In genomic region chr3:64623125-64623524, GRCh38 we compare ENCODE assay signal across 15 cellular contexts.
A peak's percentile ranks its signal among the peaks of the same experiment; 100 is the strongest.
DNase-seq lines count a peak whose midpoint lies in the region; ATAC-seq and FAIRE-seq lines count a peak whose summit lies in the region.
"Had no signal": no experiment of that assay in that cellular context is flagged by ENCODE, and none has a peak within 500 bp of the region (broad histone marks: within the 10 kb centered on the region; RNA-seq: fewer than 3 reads in every experiment).

No MANE protein-coding gene starts in this region.

- H3K27ac Mint-ChIP-seq in activated T-helper 17 cell treated with anti-CD3 and anti-CD28 coated beads, Interleukin-2, amount 50 U/mL, for 72 hours: no peak overlapping the region
- H3K27ac Mint-ChIP-seq: CD14-positive monocyte; CD8-positive, alpha-beta T cell had no signal

- peak; percentile 35 for ATAC-seq in activated T-helper 17 cell treated with anti-CD3 and anti-CD28 coated beads, Interleukin-2, amount 50 U/mL, for 72 hours (replicated peaks)
- ATAC-seq: CD8-positive, alpha-beta T cell; HepG2 had no signal

- no peaks in the 10 kb centered on the region for H3K4me1 Mint-ChIP-seq in activated T-helper 17 cell treated with anti-CD3 and anti-CD28 coated beads, Interleukin-2, amount 50 U/mL, for 72 hours
- H3K4me1 Mint-ChIP-seq: CD14-positive monocyte had no signal

- peaks cover 7% of the 10 kb centered on the region for H3K9me3 Mint-ChIP-seq in activated T-helper 17 cell treated with anti-CD3 and anti-CD28 coated beads, Interleukin-2, amount 50 U/mL, for 72 hours

- no peaks in the 10 kb centered on the region for H3K27me3 Mint-ChIP-seq in activated T-helper 17 cell treated with anti-CD3 and anti-CD28 coated beads, Interleukin-2, amount 50 U/mL, for 72 hours

- DNase-seq in RCC 7860 (ENCODE audit: low spot score) (peak; percentile 7), kidney tubule cell (ENCODE audit: low spot score) (peak; percentile 51), occipital lobe (lab: John Stamatoyannopoulos, UW) (no peak), anterior cingulate cortex (lab: John Stamatoyannopoulos, UW) (no peak)
- no peak for DNase-seq in stimulated activated CD4-positive, alpha-beta T cell treated with anti-CD3 and anti-CD28 coated beads, Interleukin-2, amount 100 ng/mL, for 24 hours
- DNase-seq: CD8-positive, alpha-beta T cell; COR-L47; DND-41; GDM1 had no signal

- H3K4me3 Mint-ChIP-seq in activated T-helper 17 cell treated with anti-CD3 and anti-CD28 coated beads, Interleukin-2, amount 50 U/mL, for 72 hours: no peak overlapping the region
- H3K4me3 Mint-ChIP-seq: CD14-positive monocyte; CD8-positive, alpha-beta T cell had no signal

- no peaks in the 10 kb centered on the region for H3K36me3 Mint-ChIP-seq in activated T-helper 17 cell treated with anti-CD3 and anti-CD28 coated beads, Interleukin-2, amount 50 U/mL, for 72 hours (ENCODE audit: low read depth)
- H3K36me3 Mint-ChIP-seq: CD14-positive monocyte; CD8-positive, alpha-beta T cell had no signal

- no peak for FAIRE-seq in RCC 7860 (lab: Jason Lieb, UNC)
- FAIRE-seq: GM19239, H1, HepG2, HTR-8/SVneo had no signal

Comparison
In these comparisons a context has a peak if more than half of its experiments do, and no peak if none do; other contexts are left out.
1. DNase-seq: peak in RCC 7860 (single experiment) and kidney tubule cell (single experiment); none in occipital lobe (single experiment), anterior cingulate cortex (0 of 58) and stimulated activated CD4-positive, alpha-beta T cell treated with anti-CD3 and anti-CD28 coated beads, Interleukin-2, amount 100 ng/mL, for 24 hours (0 of 2).